1 cellular context compared by ENCODE assay signal in genomic region chr17:76675648-76676047, GRCh38.
TF ChIP-seq lines count a peak whose summit lies in the region.

No MANE protein-coding gene starts in this region.

TF ChIP-seq in H1, 55 proteins besides CTCF, POLR2A, EP300 and RAD21:
- no peak for TF ChIP-seq RBBP5 (IDR thresholded peaks at IDR 0.05; ENCODE audit: borderline replicate concordance, low read depth, low read length)
- TF ChIP-seq E2F6 (IDR thresholded peaks at IDR 0.05): 0 out of 2 replicates have a peak, but pooled peaks have one; percentile 23
TF ChIP-seq in H1: peak in this region for 1.
